8 cellular contexts compared by ENCODE assay signal in genomic region chr7:50467817-50468610, GRCh38. TPM values are rescaled to one million over a fixed set of nuclear protein-coding genes. Genes with fewer than 3 reads are reported as not detected.
DNase-seq lines count a peak whose midpoint lies in the region; TF ChIP-seq lines count a peak whose summit lies in the region.

No MANE protein-coding gene starts in this region.

- H3K27ac ChIP-seq in GM23248 (no peak overlapping the region), Karpas-422 (ENCODE audit: low read length) (no peak overlapping the region), transverse colon (no peak overlapping the region)

- no peaks in the 10 kb centered on the region for H3K9me2 ChIP-seq in GM23248 (ENCODE audit: insufficient read depth)
- no peaks in the 10 kb centered on the region for H3K9me2 ChIP-seq in Karpas-422 (replicated peaks; ENCODE audit: insufficient read depth, low read length)

- H3K9ac ChIP-seq in GM23248 = no peak overlapping the region
- H3K9ac ChIP-seq in Karpas-422 (ENCODE audit: low read length) = 0 out of 2 replicates have a peak overlapping the region, but pooled peaks have one; percentile 39

- no peaks in the 10 kb centered on the region for H3K36me3 ChIP-seq in GM23248 (ENCODE audit: low read depth)
- H3K36me3 ChIP-seq in Karpas-422 (ENCODE audit: insufficient read depth, low read length) = no peaks in the 10 kb centered on the region
- no peaks in the 10 kb centered on the region for H3K36me3 ChIP-seq in transverse colon

- DNase-seq in G401 (ENCODE audit: low spot score) = peak; percentile 84
- peak; percentile 83 for DNase-seq in GM23248
- peak; percentile 89 for DNase-seq in Karpas-422
- peak; percentile 68 for DNase-seq in SHP77 treated with DMSO at 0.1 percent for 48 hours (lab: John Stamatoyannopoulos, UW)
- peak; percentile 74 for DNase-seq in activated gamma-delta T cell treated with Interleukin-2 at 50 U/mL for 16 hours
- DNase-seq in globus pallidus (ENCODE audit: low spot score) = peak; percentile 73
- peak; percentile 67 for DNase-seq in pons (ENCODE audit: low spot score)
- peak; percentile 83 for DNase-seq in transverse colon

- H3K9me3 ChIP-seq in GM23248 (ENCODE audit: low read depth) = no peaks in the 10 kb centered on the region
- H3K9me3 ChIP-seq in Karpas-422 (ENCODE audit: low read length) = no peaks in the 10 kb centered on the region
- H3K9me3 ChIP-seq in transverse colon = no peaks in the 10 kb centered on the region

- H3K79me2 ChIP-seq in GM23248 (ENCODE audit: insufficient read depth) (no peaks in the 10 kb centered on the region), Karpas-422 (ENCODE audit: low read length) (no peaks in the 10 kb centered on the region)

- no peak for TF ChIP-seq EP300 in transverse colon (IDR thresholded peaks at IDR 0.05; ENCODE audit: low read depth)

- H3K4me1 ChIP-seq in GM23248 (ENCODE audit: insufficient read depth) = no peaks in the 10 kb centered on the region
- H3K4me1 ChIP-seq in Karpas-422 (ENCODE audit: low read length) = peaks cover 9% of the 10 kb centered on the region
- peaks cover 0 to 6% (median 6%) of the 10 kb centered on the region in 4 donors for H3K4me1 ChIP-seq in transverse colon

- in situ Hi-C loops in G401 (cut with HindIII; ENCODE audit: low sequenced_read_pairs) = no loop called here
- in situ Hi-C loops in GM23248 (cut with MboI) = loop anchor here (10.0 to 25.0 kb wide), 2 partner anchors 677 to 894 kb away; no protein-coding TSS in a partner anchor
- in situ Hi-C loops in transverse colon (cut with MboI; ENCODE audit: low pct_ligation_motif_present in 1 of 4, low pct_unique_long_range_greater_than_20kb in 1 of 4, low sequenced_read_pairs in 3 of 4) = loop anchor here (5.0 to 25.0 kb wide), 9 partner anchors 144 to 697 kb away; no protein-coding TSS in a partner anchor

- no peaks in the 10 kb centered on the region for H3F3A ChIP-seq in GM23248 (ENCODE audit: insufficient read depth)

- TF ChIP-seq CTCF in transverse colon (IDR thresholded peaks at IDR 0.05) = peak; percentile 85 to 90 (median 88)

- 8 to 9% methylated on average over 29 to 30 of the region's 30 CpGs for WGBS in GM23248 (ENCODE audit: low coverage in 1 of 2, low lambda C conversion rate in 2 of 2, missing lambda C conversion rate in 2 of 2), 2 experiments
- WGBS in transverse colon (ENCODE audit: low coverage in 1 of 2), 2 donors = 12 to 37% methylated on average over 4 to 28 of the region's 30 CpGs

- TF ChIP-seq POLR2A in transverse colon (IDR thresholded peaks at IDR 0.05) = no peak

- H3K27me3 ChIP-seq in GM23248 (replicated peaks; ENCODE audit: insufficient read depth) (peaks cover 4% of the 10 kb centered on the region; the same call in 1 of the 2 replicates), Karpas-422 (ENCODE audit: low read length) (no peaks in the 10 kb centered on the region), transverse colon (no peaks in the 10 kb centered on the region)

- H3K4me2 ChIP-seq in GM23248 (ENCODE audit: unreplicated experiment) (peak overlapping the region; percentile 65), Karpas-422 (ENCODE audit: low read depth, low read length, poor library complexity, severe bottlenecking) (peak overlapping the region; percentile 53)

- H4K20me1 ChIP-seq in GM23248 (ENCODE audit: insufficient read depth) (no peaks in the 10 kb centered on the region), Karpas-422 (ENCODE audit: insufficient read depth, low read depth, low read length) (no peaks in the 10 kb centered on the region)

- H2AFZ ChIP-seq in GM23248 = peak overlapping the region; percentile 27; the same call in 1 of the 2 replicates
- peak overlapping the region; percentile 74; the same call in 1 of the 2 replicates for H2AFZ ChIP-seq in Karpas-422 (ENCODE audit: low read length)

- H3K4me3 ChIP-seq in GM23248 = 0 out of 2 replicates have a peak overlapping the region, but pooled peaks have one; percentile 34
- no peak overlapping the region for H3K4me3 ChIP-seq in Karpas-422 (ENCODE audit: low read length)
- H3K4me3 ChIP-seq in transverse colon = peak overlapping the region in 1 of 4 donors; percentile 22

- intact Hi-C loops in transverse colon (cut with DNase I; ENCODE audit: low total_unique reads) = loop anchor here (2.0 to 5.0 kb wide), 3 partner anchors 211 to 694 kb away; no protein-coding TSS in a partner anchor

RNA-seq across cellular contexts. Expression of gene FIGNL1, which starts 17.9 kb away (rescaled TPM):
- total RNA-seq in G401 (2014; rRNA removed; shearing (Covaris generic)) = 17.2 and 21.4 TPM in 2 replicates
- total RNA-seq in GM23248 (2014; rRNA removed; shearing (Covaris generic)) = 20.2 and 27.8 TPM in 2 replicates
- polyA plus RNA-seq in GM23248 (2016; fragmentation: Nextera tagmentation; extraction: Ambion mirVana) = 8.4 and 9.2 TPM in 2 replicates
- 20.9 and 27.8 TPM in 2 replicates for total RNA-seq in Karpas-422 (2014; rRNA removed; shearing (Covaris generic); ENCODE audit: low replicate concordance)
- total RNA-seq in transverse colon = 1 to 10 TPM in 3 of 4 donors, under 1 TPM in 1; 0.80 to 6.2 (median 3.6) TPM
